In genomic region chr17:4806420-4806769, GRCh38 we compare ENCODE assay signal across 8 cellular contexts. TPM values are rescaled to one million over a fixed set of nuclear protein-coding genes. Genes with fewer than 3 reads are reported as not detected.
DNase-seq lines count a peak whose midpoint lies in the region; ATAC-seq and TF ChIP-seq lines count a peak whose summit lies in the region.

No MANE protein-coding gene starts in this region.

- H3K27ac Mint-ChIP-seq in activated CD4-positive, alpha-beta memory T cell treated with anti-CD3 and anti-CD28 coated beads for 36 hours: no peak overlapping the region

- no peak for ATAC-seq in Right ventricle myocardium inferior

- POLR2A ChIA-PET in activated CD4-positive, alpha-beta memory T cell treated with anti-CD3 and anti-CD28 coated beads for 36 hours (lab: Charles Lee): interaction anchor here (1.0 to 2.1 kb wide), 4 partner anchors 9 to 20 kb away, joined by 3 to 8 read pairs (median 5); partner anchors contain the start of genes PSMB6 and VMO1

- peak in 1 of 2 donors; percentile 7 for DNase-seq in cardiac muscle cell (ENCODE audit: low read depth in 1 of 2, low spot score in 1 of 2)
- DNase-seq in Right ventricle myocardium inferior (ENCODE audit: missing footprints): no peak
- no peak for DNase-seq in activated CD4-positive, alpha-beta memory T cell treated with anti-CD3 and anti-CD28 coated beads for 36 hours
- DNase-seq in iris pigment epithelial cell (ENCODE audit: low read depth): peak; percentile 5
- DNase-seq in NCI-H2196 (lab: John Stamatoyannopoulos, UW; ENCODE audit: unreplicated experiment): no peak
- DNase-seq in effector CD8-positive, alpha-beta T cell (lab: John Stamatoyannopoulos, UW): no peak
- no peak for DNase-seq in stimulated activated CD4-positive, alpha-beta T cell treated with anti-CD3 and anti-CD28 coated beads, Interleukin-4, amount 100 ng/mL, for 4 hours

- peaks cover 4% of the 10 kb centered on the region for H3K36me3 Mint-ChIP-seq in activated CD4-positive, alpha-beta memory T cell treated with anti-CD3 and anti-CD28 coated beads for 36 hours

- H3K9me3 ChIP-seq in cardiac muscle cell (ENCODE audit: low read depth): no peaks in the 10 kb centered on the region
- no peaks in the 10 kb centered on the region for H3K9me3 ChIP-seq in subcutaneous abdominal adipose tissue (ENCODE audit: control insufficient read depth in 5 of 5, low read length in 5 of 5)

- no peaks in the 10 kb centered on the region for H3K27me3 ChIP-seq in cardiac muscle cell
- H3K27me3 ChIP-seq in subcutaneous abdominal adipose tissue (ENCODE audit: control insufficient read depth in 5 of 5, insufficient read depth in 4 of 5, low read length in 5 of 5): no peaks in the 10 kb centered on the region

- peaks cover 14% of the 10 kb centered on the region for H3K4me1 Mint-ChIP-seq in activated CD4-positive, alpha-beta memory T cell treated with anti-CD3 and anti-CD28 coated beads for 36 hours (ENCODE audit: low read depth)

- H3K27ac ChIP-seq in cardiac muscle cell (no peak overlapping the region), subcutaneous abdominal adipose tissue (ENCODE audit: low read depth, low read length) (no peak overlapping the region)

- CTCF ChIA-PET in activated CD4-positive, alpha-beta memory T cell treated with anti-CD3 and anti-CD28 coated beads for 36 hours (lab: Charles Lee): interaction anchor here (1.2 to 2.8 kb wide), 4 partner anchors 16 to 97 kb away, joined by 3 to 28 read pairs (median 4); partner anchors contain the start of genes ARRB2 and CHRNE

- H3K4me1 ChIP-seq in cardiac muscle cell (ENCODE audit: low read depth): no peaks in the 10 kb centered on the region
- peaks cover 0 to 25% (median 18%) of the 10 kb centered on the region in 5 donors for H3K4me1 ChIP-seq in subcutaneous abdominal adipose tissue (ENCODE audit: control insufficient read depth in 5 of 5, insufficient read depth in 5 of 5, low read length in 5 of 5)

- TF ChIP-seq CTCF in cardiac muscle cell (IDR thresholded peaks at IDR 0.05; ENCODE audit: low read depth, low read length): no peak

- peak overlapping the region in 4 of 5 donors; percentile 64 to 70 (median 68) for H3K9ac ChIP-seq in subcutaneous abdominal adipose tissue (ENCODE audit: low read length in 5 of 5)

- H3K9me3 Mint-ChIP-seq in activated CD4-positive, alpha-beta memory T cell treated with anti-CD3 and anti-CD28 coated beads for 36 hours: no peaks in the 10 kb centered on the region

- peak overlapping the region; percentile 73 for H3K4me3 Mint-ChIP-seq in activated CD4-positive, alpha-beta memory T cell treated with anti-CD3 and anti-CD28 coated beads for 36 hours

- H3K36me3 ChIP-seq in cardiac muscle cell (no peaks in the 10 kb centered on the region), subcutaneous abdominal adipose tissue (ENCODE audit: control insufficient read depth in 5 of 5, insufficient read depth in 5 of 5, low read length in 5 of 5) (peaks cover 0 to 21% (median 14%) of the 10 kb centered on the region in 5 donors)

- peak overlapping the region; percentile 52 for H3K4me3 ChIP-seq in cardiac muscle cell
- peak overlapping the region; percentile 59 to 78 (median 72) for H3K4me3 ChIP-seq in subcutaneous abdominal adipose tissue (ENCODE audit: low read depth in 1 of 5, low read length in 5 of 5)

- no peaks in the 10 kb centered on the region for H3K27me3 Mint-ChIP-seq in activated CD4-positive, alpha-beta memory T cell treated with anti-CD3 and anti-CD28 coated beads for 36 hours

- intact Hi-C loops in Right ventricle myocardium inferior (cut with DNase I): loop anchor here (5.0 kb wide), 1 partner anchor 76 kb away; no protein-coding TSS in a partner anchor
- intact Hi-C loops in activated CD4-positive, alpha-beta memory T cell treated with anti-CD3 and anti-CD28 coated beads for 36 hours (cut with micrococcal nuclease): no loop called here

RNA-seq across cellular contexts. Expression of gene PLD2, which starts 0.6 kb away (rescaled TPM):
- total RNA-seq in cardiac muscle cell (15.0 and 18.3 TPM in 2 replicates), Right ventricle myocardium inferior (12.6 TPM)
- polyA plus RNA-seq in cardiac muscle cell: 12.4 and 16.8 TPM in 2 replicates
- total RNA-seq in activated CD4-positive, alpha-beta memory T cell treated with anti-CD3 and anti-CD28 coated beads for 36 hours: 10 to 100 TPM; 15.8 to 19.3 TPM

RNA-seq across cellular contexts. Expression of gene PSMB6, which starts 10.4 kb away (rescaled TPM):
- total RNA-seq in cardiac muscle cell (136 and 260 TPM in 2 replicates), Right ventricle myocardium inferior (225 TPM)
- 409 and 580 TPM in 2 replicates for polyA plus RNA-seq in cardiac muscle cell
- total RNA-seq in activated CD4-positive, alpha-beta memory T cell treated with anti-CD3 and anti-CD28 coated beads for 36 hours: 100 to 1,000 TPM; 165 to 177 TPM

RNA-seq across cellular contexts. Expression of gene GLTPD2, which starts 17.6 kb away (rescaled TPM):
- total RNA-seq in cardiac muscle cell (not detected in 2 replicates), Right ventricle myocardium inferior (not detected)
- 4.1 and 5.4 TPM in 2 replicates for polyA plus RNA-seq in cardiac muscle cell
- not detected for total RNA-seq in activated CD4-positive, alpha-beta memory T cell treated with anti-CD3 and anti-CD28 coated beads for 36 hours

RNA-seq across cellular contexts. Expression of gene VMO1, which starts 20.2 kb away (rescaled TPM):
- total RNA-seq in cardiac muscle cell: 0.78 and 2.2 TPM in 2 replicates
- polyA plus RNA-seq in cardiac muscle cell: 1.1 and 1.2 TPM in 2 replicates
- 0.70 TPM for total RNA-seq in Right ventricle myocardium inferior
- not detected for total RNA-seq in activated CD4-positive, alpha-beta memory T cell treated with anti-CD3 and anti-CD28 coated beads for 36 hours
